Comparison of ENCODE assay signal across 11 cellular contexts in the genomic region with DNA sequence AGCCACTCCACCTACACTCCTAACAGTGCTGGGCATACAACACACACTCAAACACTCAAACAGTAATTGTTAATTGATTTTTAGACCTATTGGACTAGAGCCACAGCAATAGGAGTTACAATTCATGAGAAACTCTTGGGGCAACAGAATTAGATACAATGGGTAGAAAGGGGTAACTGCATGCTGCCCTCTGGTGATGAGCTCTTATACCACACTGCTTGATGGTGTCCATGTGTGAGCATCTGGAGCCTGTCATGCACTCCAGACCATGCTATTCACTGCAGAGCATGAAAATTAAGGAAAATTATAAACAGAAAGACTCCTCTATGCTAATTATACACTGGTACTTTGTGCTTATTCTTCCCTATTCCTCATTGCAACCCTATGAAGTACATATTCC.
DNase-seq lines count a peak whose midpoint lies in the region; ATAC-seq and TF ChIP-seq lines count a peak whose summit lies in the region.
"Had no signal": no experiment of that assay in that cellular context is flagged by ENCODE, and none has a peak within 500 bp of the region (broad histone marks: within the 10 kb centered on the region; RNA-seq: fewer than 3 reads in every experiment).

No MANE protein-coding gene starts in this region.

- H3K4me1 ChIP-seq in foreskin keratinocyte (no peaks in the 10 kb centered on the region), upper lobe of left lung (no peaks in the 10 kb centered on the region)
- H3K4me1 ChIP-seq: esophagus squamous epithelium, thyroid gland had no signal

- no peaks in the 10 kb centered on the region for H3K27me3 ChIP-seq in foreskin keratinocyte
- H3K27me3 ChIP-seq in upper lobe of left lung: no peaks in the 10 kb centered on the region
- H3K27me3 ChIP-seq in MG63: no peaks in the 10 kb centered on the region
- H3K27me3 ChIP-seq: esophagus squamous epithelium, thyroid gland had no signal

- TF ChIP-seq EP300 in upper lobe of left lung (IDR thresholded peaks at IDR 0.05): no peak

- H3K27ac ChIP-seq in foreskin keratinocyte (no peak overlapping the region), upper lobe of left lung (no peak overlapping the region)
- H3K27ac ChIP-seq: esophagus squamous epithelium, thyroid gland had no signal

- H3K4me3 ChIP-seq in upper lobe of left lung: no peak overlapping the region
- no peak overlapping the region for H3K4me3 ChIP-seq in MG63
- H3K4me3 ChIP-seq: esophagus squamous epithelium, thyroid gland had no signal

- TF ChIP-seq POLR2A in upper lobe of left lung (IDR thresholded peaks at IDR 0.05): no peak

- TF ChIP-seq CTCF in foreskin keratinocyte (conservative IDR thresholded peaks at IDR 0.05) (peak; percentile 40), upper lobe of left lung (IDR thresholded peaks at IDR 0.05) (peak in 3 of 6 experiments; percentile 32 to 40 (median 35))

- peak; percentile 37 for ATAC-seq in foreskin keratinocyte
- peak; percentile 42 to 57 for ATAC-seq in upper lobe of left lung (ENCODE audit: low FRiP score in 2 of 2)
- no peak for ATAC-seq in HG03196 (IDR thresholded peaks at IDR 0.05; ENCODE audit: unreplicated experiment)
- ATAC-seq: activated naive CD4-positive, alpha-beta T cell treated with anti-CD3 and anti-CD28 coated beads, Interleukin-2, amount 50 U/mL, for 72 hours had no signal

- DNase-seq in NCI-H748 (lab: John Stamatoyannopoulos, UW; ENCODE audit: unreplicated experiment) (peak; percentile 0), NCI-H748 treated with DMSO at 0.1 percent for 48 hours (lab: John Stamatoyannopoulos, UW) (no peak), NCI-H82 (lab: John Stamatoyannopoulos, UW) (peak; percentile 73), foreskin keratinocyte (no peak), upper lobe of left lung (peak in 1 of 2 donors; percentile 28), MG63 (no peak)
- no peak for DNase-seq in stimulated activated CD4-positive, alpha-beta T cell treated with anti-CD3 and anti-CD28 coated beads, Interleukin-12 subunit alpha, Interleukin-12 subunit beta, amount 100 ng/mL, for 4 hours
- DNase-seq: esophagus squamous epithelium, thyroid gland had no signal

- H3K9me3 ChIP-seq in upper lobe of left lung (no peaks in the 10 kb centered on the region), MG63 (no peaks in the 10 kb centered on the region)
- H3K9me3 ChIP-seq: esophagus squamous epithelium, thyroid gland had no signal

- no peaks in the 10 kb centered on the region for H3K36me3 ChIP-seq in upper lobe of left lung
- no peaks in the 10 kb centered on the region for H3K36me3 ChIP-seq in MG63
- H3K36me3 ChIP-seq: esophagus squamous epithelium, thyroid gland had no signal

Comparison
In these comparisons a context has a peak if more than half of its experiments do, and no peak if none do; other contexts are left out.
1. DNase-seq: peak in NCI-H748 (single experiment) and NCI-H82 (single experiment); none in NCI-H748 treated with DMSO at 0.1 percent for 48 hours (single experiment), foreskin keratinocyte (0 of 2), MG63 (single experiment) and stimulated activated CD4-positive, alpha-beta T cell treated with anti-CD3 and anti-CD28 coated beads, Interleukin-12 subunit alpha, Interleukin-12 subunit beta, amount 100 ng/mL, for 4 hours (single experiment).